Comparison of ENCODE assay signal across 8 cellular contexts in genomic region chr1:66334311-66334710, GRCh38.
DNase-seq lines count a peak whose midpoint lies in the region; ATAC-seq, FAIRE-seq and TF ChIP-seq lines count a peak whose summit lies in the region.

No MANE protein-coding gene starts in this region.

- WGBS in mammary epithelial cell (ENCODE audit: low coverage, missing lambda C conversion rate), result 71% methylated on average over 2 of the region's 2 CpGs

- no peak for FAIRE-seq in D721Med (lab: Jason Lieb, UNC)

- no peak overlapping the region for H3K4me3 ChIP-seq in mammary epithelial cell (replicated peaks in 1 of 3; ENCODE audit: insufficient read depth in 1 of 3, low read depth in 2 of 3, low read length in 3 of 3)
- H3K4me3 ChIP-seq in mononuclear cell (ENCODE audit: low read length), result peak overlapping the region; percentile 79
- peak overlapping the region; percentile 63 for H3K4me3 ChIP-seq in upper lobe of right lung

- POLR2A ChIA-PET in MCF 10A (lab: Yijun Ruan, JAX), result interaction anchor here (1.2 to 7.6 kb wide), 6 partner anchors 8 to 73 kb away, joined by 3 to 177 read pairs (median 25); no protein-coding TSS in a partner anchor
- POLR2A ChIA-PET in activated naive CD8-positive, alpha-beta T cell treated with anti-CD3 and anti-CD28 coated beads, Interleukin-2, amount 10 ng/mL, durations not matched to agents 7 days and 5 days (lab: Charles Lee), result interaction anchor here (0.9 to 6.7 kb wide), 5 partner anchors 16 to 111 kb away, joined by 3 to 32 read pairs (median 4); no protein-coding TSS in a partner anchor

- peaks cover 38% of the 10 kb centered on the region for H3K4me1 Mint-ChIP-seq in MCF 10A (ENCODE audit: insufficient read depth, unreplicated experiment)
- H3K4me1 Mint-ChIP-seq in activated naive CD8-positive, alpha-beta T cell treated with anti-CD3 and anti-CD28 coated beads, Interleukin-2, amount 10 ng/mL, durations not matched to agents 7 days and 5 days, result peaks cover 52% of the 10 kb centered on the region

- H3K36me3 ChIP-seq in mammary epithelial cell (ENCODE audit: insufficient read depth, low read length) (no peaks in the 10 kb centered on the region), upper lobe of right lung (no peaks in the 10 kb centered on the region)

- H3K9me3 Mint-ChIP-seq in MCF 10A (ENCODE audit: unreplicated experiment), result no peaks in the 10 kb centered on the region
- H3K9me3 Mint-ChIP-seq in activated naive CD8-positive, alpha-beta T cell treated with anti-CD3 and anti-CD28 coated beads, Interleukin-2, amount 10 ng/mL, durations not matched to agents 7 days and 5 days, result no peaks in the 10 kb centered on the region

- H3K79me2 ChIP-seq in mammary epithelial cell (ENCODE audit: insufficient read depth, low read length), result no peaks in the 10 kb centered on the region

- peaks cover 2% of the 10 kb centered on the region for H3K27me3 ChIP-seq in mammary epithelial cell (ENCODE audit: insufficient read depth, low read length)
- no peaks in the 10 kb centered on the region for H3K27me3 ChIP-seq in mononuclear cell (ENCODE audit: insufficient read depth, low read length)
- H3K27me3 ChIP-seq in upper lobe of right lung, result no peaks in the 10 kb centered on the region

- no peaks in the 10 kb centered on the region for H3K9me3 ChIP-seq in mammary epithelial cell (replicated peaks; ENCODE audit: insufficient read depth, low read length)
- H3K9me3 ChIP-seq in mononuclear cell (ENCODE audit: low read depth, low read length), result no peaks in the 10 kb centered on the region
- no peaks in the 10 kb centered on the region for H3K9me3 ChIP-seq in upper lobe of right lung

- no peak for ATAC-seq in activated naive CD8-positive, alpha-beta T cell treated with anti-CD3 and anti-CD28 coated beads, Interleukin-2, amount 10 ng/mL, durations not matched to agents 7 days and 5 days (ENCODE audit: low read depth)
- no peak for ATAC-seq in upper lobe of right lung

- H3K27me3 Mint-ChIP-seq in MCF 10A (ENCODE audit: insufficient read depth, unreplicated experiment), result no peaks in the 10 kb centered on the region
- H3K27me3 Mint-ChIP-seq in activated naive CD8-positive, alpha-beta T cell treated with anti-CD3 and anti-CD28 coated beads, Interleukin-2, amount 10 ng/mL, durations not matched to agents 7 days and 5 days, result no peaks in the 10 kb centered on the region

- CTCF ChIA-PET in MCF 10A (lab: Yijun Ruan, JAX) (interaction anchor here (1.3 to 3.8 kb wide), 6 partner anchors 19 to 111 kb away, joined by 4 to 25 read pairs (median 6); no protein-coding TSS in a partner anchor), mammary epithelial cell (lab: Charles Lee; ENCODE audit: low non-redundant PET) (no interaction called here)

- no TSS peak for BruUV-seq in MCF 10A (replicated peaks; lab: Mats Ljungman, UMichigan)
- BruUV-seq in mammary epithelial cell (replicated peaks; lab: Mats Ljungman, UMichigan), result no TSS peak

- no peak overlapping the region for H3K4me2 ChIP-seq in mammary epithelial cell (ENCODE audit: insufficient read depth, low read depth, low read length)

- H3K27ac Mint-ChIP-seq in MCF 10A (ENCODE audit: low read depth, unreplicated experiment), result peak overlapping the region; percentile 87
- peak overlapping the region; percentile 96 for H3K27ac Mint-ChIP-seq in activated naive CD8-positive, alpha-beta T cell treated with anti-CD3 and anti-CD28 coated beads, Interleukin-2, amount 10 ng/mL, durations not matched to agents 7 days and 5 days

- H3K4me1 ChIP-seq in mammary epithelial cell (ENCODE audit: insufficient read depth, low read length), result peaks cover 14% of the 10 kb centered on the region
- peaks cover 65% of the 10 kb centered on the region for H3K4me1 ChIP-seq in mononuclear cell (ENCODE audit: insufficient read depth, low read length)
- peaks cover 22% of the 10 kb centered on the region for H3K4me1 ChIP-seq in upper lobe of right lung

- TF ChIP-seq CTCF in MCF 10A (IDR thresholded peaks at IDR 0.05; ENCODE audit: unreplicated experiment) (no peak), mammary epithelial cell (conservative IDR thresholded peaks at IDR 0.05 in 1 of 2, IDR thresholded peaks at IDR 0.05 in 1 of 2; ENCODE audit: extremely low read depth in 1 of 2, insufficient read depth in 1 of 2, low read depth in 1 of 2, low read length in 2 of 2) (no peak), upper lobe of right lung (IDR thresholded peaks at IDR 0.05) (no peak), D721Med (IDR thresholded peaks at IDR 0.05; ENCODE audit: insufficient read depth, missing control alignments) (no peak)

- H3K36me3 Mint-ChIP-seq in MCF 10A (ENCODE audit: insufficient read depth, unreplicated experiment), result peaks cover 6% of the 10 kb centered on the region
- H3K36me3 Mint-ChIP-seq in activated naive CD8-positive, alpha-beta T cell treated with anti-CD3 and anti-CD28 coated beads, Interleukin-2, amount 10 ng/mL, durations not matched to agents 7 days and 5 days, result peaks cover 37% of the 10 kb centered on the region

- no peak overlapping the region for H3K27ac ChIP-seq in mammary epithelial cell (ENCODE audit: insufficient read depth, low read depth, low read length)
- peak overlapping the region; percentile 82 for H3K27ac ChIP-seq in upper lobe of right lung

- intact Hi-C loops in MCF 10A (cut with micrococcal nuclease) (no loop called here), mammary epithelial cell (cut with micrococcal nuclease) (no loop called here), upper lobe of right lung (cut with DNase I) (loop anchor here (10.0 kb wide), 1 partner anchor 60 kb away; no protein-coding TSS in a partner anchor)

- H4K20me1 ChIP-seq in mammary epithelial cell (ENCODE audit: insufficient read depth, low read length), result no peaks in the 10 kb centered on the region

- dilution Hi-C loops in mammary epithelial cell (cut with HindIII; ENCODE audit: low sequenced_read_pairs), result no loop called here

- DNase-seq in MCF 10A (ENCODE audit: unreplicated experiment) (no peak), mammary epithelial cell (no peak), upper lobe of right lung (no peak), D721Med (ENCODE audit: insufficient read length, low spot score) (no peak), medulla oblongata (ENCODE audit: extremely low spot score) (no peak), SW 1271 (lab: John Stamatoyannopoulos, UW) (no peak)
- no peak for DNase-seq in activated naive CD8-positive, alpha-beta T cell treated with anti-CD3 and anti-CD28 coated beads, Interleukin-2, amount 10 ng/mL, durations not matched to agents 7 days and 5 days

- in situ Hi-C loops in mammary epithelial cell (cut with MboI; ENCODE audit: low sequenced_read_pairs in 2 of 2), result no loop called here

- H3K9ac ChIP-seq in mammary epithelial cell (ENCODE audit: insufficient read depth, low read length), result no peak overlapping the region

- H3K4me3 Mint-ChIP-seq in MCF 10A (ENCODE audit: unreplicated experiment), result peak overlapping the region; percentile 79
- peak overlapping the region; percentile 99 for H3K4me3 Mint-ChIP-seq in activated naive CD8-positive, alpha-beta T cell treated with anti-CD3 and anti-CD28 coated beads, Interleukin-2, amount 10 ng/mL, durations not matched to agents 7 days and 5 days

- no peak overlapping the region for H2AFZ ChIP-seq in mammary epithelial cell (ENCODE audit: low read depth, low read length)

Comparison
In these comparisons a context has a peak if more than half of its experiments do, and no peak if none do; other contexts are left out.
1. H3K4me3 ChIP-seq: peak in mononuclear cell (single experiment) and upper lobe of right lung (single experiment); none in mammary epithelial cell (0 of 3).